ENCODE assay signal across 8 cellular contexts in genomic region chr3:111979689-111980025, GRCh38.
DNase-seq lines count a peak whose midpoint lies in the region; ATAC-seq and TF ChIP-seq lines count a peak whose summit lies in the region.

No MANE protein-coding gene starts in this region.

- H3K79me2 ChIP-seq in Loucy (ENCODE audit: insufficient read depth, low read length), result peaks cover 57% of the 10 kb centered on the region

- peak overlapping the region; percentile 91 for H3K4me3 Mint-ChIP-seq in central memory CD8-positive, alpha-beta T cell

- H3K27ac Mint-ChIP-seq in central memory CD8-positive, alpha-beta T cell (ENCODE audit: low read depth), result peak overlapping the region; percentile 91

- H3K9me3 ChIP-seq in Loucy (ENCODE audit: insufficient read depth, low read depth, low read length) (no peaks in the 10 kb centered on the region), mucosa of rectum (ENCODE audit: control insufficient read depth in 2 of 2, low read length in 2 of 2) (no peaks in the 10 kb centered on the region)

- H3K4me1 Mint-ChIP-seq in central memory CD8-positive, alpha-beta T cell, result peaks cover 29% of the 10 kb centered on the region

- H3K27me3 ChIP-seq in Loucy (ENCODE audit: insufficient read depth, low read length, poor library complexity, severe bottlenecking) (no peaks in the 10 kb centered on the region), mucosa of rectum (ENCODE audit: control insufficient read depth in 2 of 2, insufficient read depth in 2 of 2, low read length in 2 of 2) (no peaks in the 10 kb centered on the region)

- no peaks in the 10 kb centered on the region for H3K27me3 Mint-ChIP-seq in central memory CD8-positive, alpha-beta T cell

- peak; percentile 47 for ATAC-seq in central memory CD8-positive, alpha-beta T cell (replicated peaks; ENCODE audit: extremely low read depth, poor library complexity, severe bottlenecking)
- ATAC-seq in HG03520 (IDR thresholded peaks at IDR 0.05; ENCODE audit: unreplicated experiment) (no peak), HG03097 (IDR thresholded peaks at IDR 0.05; ENCODE audit: low FRiP score, unreplicated experiment) (no peak)

- H3K27ac ChIP-seq in mucosa of rectum (ENCODE audit: low read depth in 2 of 2, low read length in 2 of 2), result no peak overlapping the region

- H3K4me3 ChIP-seq in Loucy (ENCODE audit: low read length, poor library complexity, severe bottlenecking), result peak overlapping the region; percentile 86
- H3K4me3 ChIP-seq in mucosa of rectum (ENCODE audit: low read length in 2 of 2), result peak overlapping the region; percentile 96

- no peaks in the 10 kb centered on the region for H3F3A ChIP-seq in Loucy (ENCODE audit: low read depth)

- H3K9me3 Mint-ChIP-seq in central memory CD8-positive, alpha-beta T cell, result no peaks in the 10 kb centered on the region

- H3K9me2 ChIP-seq in Loucy (replicated peaks; ENCODE audit: low read depth, low read length), result no peaks in the 10 kb centered on the region

- H3K36me3 Mint-ChIP-seq in central memory CD8-positive, alpha-beta T cell (ENCODE audit: insufficient read depth), result peaks cover 13% of the 10 kb centered on the region

- H3K36me3 ChIP-seq in Loucy (ENCODE audit: insufficient read depth, low read length) (no peaks in the 10 kb centered on the region), mucosa of rectum (ENCODE audit: control insufficient read depth in 2 of 2, insufficient read depth in 2 of 2, low read length in 2 of 2) (no peaks in the 10 kb centered on the region)

- DNase-seq in EH (ENCODE audit: low read depth) (peak; percentile 38), SKM-1 (lab: John Stamatoyannopoulos, UW; ENCODE audit: unreplicated experiment) (no peak), NCI-H187 (lab: John Stamatoyannopoulos, UW) (no peak)
- DNase-seq in central memory CD8-positive, alpha-beta T cell (ENCODE audit: low spot score in 2 of 2), result no peak

- H3K9ac ChIP-seq in Loucy (ENCODE audit: low read depth, low read length, poor library complexity, severe bottlenecking), result peak overlapping the region; percentile 85
- peak overlapping the region; percentile 78 to 89 for H3K9ac ChIP-seq in mucosa of rectum (ENCODE audit: low read depth in 1 of 2, low read length in 2 of 2)

- H3K4me2 ChIP-seq in Loucy (ENCODE audit: low read depth, low read length, poor library complexity, severe bottlenecking), result peak overlapping the region; percentile 75

- H3K4me1 ChIP-seq in Loucy (ENCODE audit: insufficient read depth, low read length, poor library complexity, severe bottlenecking), result peaks cover 50% of the 10 kb centered on the region
- H3K4me1 ChIP-seq in mucosa of rectum (ENCODE audit: control insufficient read depth in 2 of 2, insufficient read depth in 2 of 2, low read length in 2 of 2), result peaks cover 8 to 19% of the 10 kb centered on the region in 2 donors

- H4K20me1 ChIP-seq in Loucy (ENCODE audit: insufficient read depth, low read length, poor library complexity, severe bottlenecking), result peaks cover 39% of the 10 kb centered on the region

- peak overlapping the region; percentile 95 for H2AFZ ChIP-seq in Loucy (ENCODE audit: low read length)

- TF ChIP-seq CTCF in Loucy (conservative IDR thresholded peaks at IDR 0.05; ENCODE audit: low read length), result no peak
